ENCODE assay signal across 16 cellular contexts in genomic region chr2:71456617-71457016, GRCh38. TPM values are rescaled to one million over a fixed set of nuclear protein-coding genes. Genes with fewer than 3 reads are reported as not detected.
DNase-seq lines count a peak whose midpoint lies in the region; ATAC-seq, FAIRE-seq and TF ChIP-seq lines count a peak whose summit lies in the region.
"Had no signal": no experiment of that assay in that cellular context is flagged by ENCODE, and none has a peak within 500 bp of the region (broad histone marks: within the 10 kb centered on the region; RNA-seq: fewer than 3 reads in every experiment).

No MANE protein-coding gene starts in this region.

- peak overlapping the region; percentile 96 for H3K4me2 ChIP-seq in BLaER1
- H3K4me2 ChIP-seq in osteoblast (ENCODE audit: insufficient read depth, low read length), result no peak overlapping the region
- no peak overlapping the region for H3K4me2 ChIP-seq in hepatocyte

- ATAC-seq in HG02642 (IDR thresholded peaks at IDR 0.05; ENCODE audit: poor library complexity, unreplicated experiment) (no peak), GM21786 (IDR thresholded peaks at IDR 0.05; ENCODE audit: unreplicated experiment) (no peak)
- ATAC-seq: activated CD8-positive, alpha-beta memory T cell treated with anti-CD3 and anti-CD28 coated beads, Interleukin-2, amount 10 ng/mL, durations not matched to agents 7 days and 5 days had no signal

- H3K27me3 ChIP-seq in BLaER1 (peaks cover 18% of the 10 kb centered on the region), right atrium auricular region (no peaks in the 10 kb centered on the region), osteoblast (ENCODE audit: insufficient read depth, low read length) (peaks cover 20% of the 10 kb centered on the region), hepatocyte (peaks cover 36% of the 10 kb centered on the region)

- DNase-seq in RCC 7860 (ENCODE audit: low spot score), result peak; percentile 46
- DNase-seq in right atrium auricular region (ENCODE audit: low spot score), result peak; percentile 50
- no peak for DNase-seq in osteoblast (ENCODE audit: insufficient read length, low spot score, missing footprints)
- no peak for DNase-seq in GM19240 (ENCODE audit: insufficient read length, low spot score)
- DNase-seq in hepatocyte (ENCODE audit: low spot score), result no peak
- DNase-seq: activated B cell treated with CpG ODN at 0.5 μM for 24 hours; activated CD8-positive, alpha-beta memory T cell treated with anti-CD3 and anti-CD28 coated beads, Interleukin-2, amount 10 ng/mL, durations not matched to agents 7 days and 5 days; activated naive CD4-positive, alpha-beta T cell treated with Interleukin-2 at 50 U/mL for 16 hours; HCEC 1CT; NCI-H1694 treated with DMSO at 0.1 percent for 48 hours; NCI-H510A; stimulated activated naive CD4-positive, alpha-beta T cell; T-helper 1 cell had no signal

- H3K9me2 ChIP-seq in hepatocyte (replicated peaks; ENCODE audit: insufficient read depth), result no peaks in the 10 kb centered on the region

- H3K9ac ChIP-seq in BLaER1, result no peak overlapping the region

- H2AFZ ChIP-seq in osteoblast (ENCODE audit: low read length) (peak overlapping the region; percentile 20), hepatocyte (no peak overlapping the region)

- peaks cover 63% of the 10 kb centered on the region for H3K4me1 ChIP-seq in BLaER1
- peaks cover 0 to 98% of the 10 kb centered on the region in 2 donors for H3K4me1 ChIP-seq in right atrium auricular region
- H3K4me1 ChIP-seq in osteoblast (ENCODE audit: insufficient read depth, low read length), result peaks cover 16% of the 10 kb centered on the region
- peaks cover 5% of the 10 kb centered on the region for H3K4me1 ChIP-seq in hepatocyte (ENCODE audit: insufficient read depth)

- H3K9me3 ChIP-seq in BLaER1, result no peaks in the 10 kb centered on the region
- H3K9me3 ChIP-seq in right atrium auricular region, result no peaks in the 10 kb centered on the region
- H3K9me3 ChIP-seq in osteoblast (ENCODE audit: low read depth, low read length), result no peaks in the 10 kb centered on the region
- H3K9me3 ChIP-seq in hepatocyte (ENCODE audit: low read depth), result no peaks in the 10 kb centered on the region

- 77% methylated on average over 1 of the region's 1 CpG for WGBS in hepatocyte (ENCODE audit: low lambda C conversion rate, missing lambda C conversion rate)

- H3K79me2 ChIP-seq in osteoblast (ENCODE audit: insufficient read depth, low read length) (no peaks in the 10 kb centered on the region), hepatocyte (no peaks in the 10 kb centered on the region)

- H3K4me3 ChIP-seq in BLaER1, result no peak overlapping the region
- H3K4me3 ChIP-seq in right atrium auricular region, result no peak overlapping the region
- H3K4me3 ChIP-seq in osteoblast (ENCODE audit: insufficient read depth, low read length), result no peak overlapping the region
- no peak overlapping the region for H3K4me3 ChIP-seq in hepatocyte

- TF ChIP-seq CTCF in right atrium auricular region (IDR thresholded peaks at IDR 0.05), result no peak
- TF ChIP-seq CTCF in osteoblast (IDR thresholded peaks at IDR 0.05; ENCODE audit: extremely low read depth, low read depth, low read length), result no peak
- TF ChIP-seq CTCF in hepatocyte (IDR thresholded peaks at IDR 0.05; ENCODE audit: poor library complexity), result no peak

- H3K27ac ChIP-seq in BLaER1 (peak overlapping the region; percentile 79; the same call in 1 of the 2 replicates), right atrium auricular region (peak overlapping the region; percentile 88 to 93), osteoblast (ENCODE audit: low read depth, low read length) (no peak overlapping the region), hepatocyte (no peak overlapping the region)

- no peaks in the 10 kb centered on the region for H4K20me1 ChIP-seq in BLaER1
- H4K20me1 ChIP-seq in osteoblast (ENCODE audit: insufficient read depth, low read length), result no peaks in the 10 kb centered on the region
- H4K20me1 ChIP-seq in hepatocyte (ENCODE audit: insufficient read depth, poor library complexity, severe bottlenecking), result no peaks in the 10 kb centered on the region

- FAIRE-seq in RCC 7860 (lab: Jason Lieb, UNC), result no peak

- H3K36me3 ChIP-seq in BLaER1 (no peaks in the 10 kb centered on the region), right atrium auricular region (no peaks in the 10 kb centered on the region), osteoblast (ENCODE audit: insufficient read depth, low read length) (no peaks in the 10 kb centered on the region), hepatocyte (replicated peaks; ENCODE audit: insufficient read depth, low read depth) (no peaks in the 10 kb centered on the region)

RNA-seq across cellular contexts. Expression of gene DYSF, which starts 3.3 kb away (rescaled TPM):
- total RNA-seq in right atrium auricular region (10 to 100 TPM; 31.3 to 52.1 TPM), osteoblast (2.7 and 4.3 TPM in 2 replicates), hepatocyte (0.90 and 2.8 TPM in 2 replicates)
- 0.25 and 0.68 TPM in 2 replicates for polyA plus RNA-seq in hepatocyte

Comparison
In these comparisons a context has a peak if more than half of its experiments do, and no peak if none do; other contexts are left out.
1. H3K27ac ChIP-seq: peak in BLaER1 (single experiment) and right atrium auricular region (2 of 2); none in osteoblast (single experiment) and hepatocyte (single experiment).
2. DNase-seq: peak in RCC 7860 (single experiment) and right atrium auricular region (single experiment); none in osteoblast (single experiment), GM19240 (single experiment) and hepatocyte (single experiment).